5 cellular contexts compared by ENCODE assay signal in the genomic region with DNA sequence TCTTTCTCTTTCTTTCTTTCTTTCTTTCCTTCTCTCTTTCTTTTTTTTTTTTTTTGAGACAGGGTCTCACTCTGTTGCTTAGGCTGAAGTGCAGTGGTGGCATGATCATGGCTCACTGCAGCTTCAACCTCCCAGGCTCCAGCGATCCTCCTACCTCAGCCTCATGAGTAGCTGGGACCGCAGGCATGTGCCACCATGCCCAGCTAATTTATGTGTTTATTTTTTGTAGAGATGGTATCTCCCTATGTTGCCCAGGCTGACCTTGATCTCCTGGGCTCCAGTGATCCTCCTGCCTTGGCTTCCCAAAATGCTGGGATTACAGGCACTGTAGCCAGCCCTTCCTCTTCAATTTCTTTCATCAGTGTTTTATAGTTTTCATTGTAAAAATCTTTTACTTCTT. TPM values are rescaled to one million over a fixed set of nuclear protein-coding genes. Genes with fewer than 3 reads are reported as not detected.
"Had no signal": no experiment of that assay in that cellular context is flagged by ENCODE, and none has a peak within 500 bp of the region (broad histone marks: within the 10 kb centered on the region; RNA-seq: fewer than 3 reads in every experiment).

No MANE protein-coding gene starts in this region.

RNA-seq across cellular contexts. Expression of a gene that starts 30.6 kb away (rescaled TPM):
- total RNA-seq: LHCN-M2, PC-3, Peyer's patch, Right ventricle myocardium superior, SJSA1 had no signal
